ENCODE assay signal across 16 cellular contexts in genomic region chr15:63842626-63843025, GRCh38. TPM values are rescaled to one million over a fixed set of nuclear protein-coding genes. Genes with fewer than 3 reads are reported as not detected.
DNase-seq lines count a peak whose midpoint lies in the region; ATAC-seq, FAIRE-seq and TF ChIP-seq lines count a peak whose summit lies in the region.
"Had no signal": no experiment of that assay in that cellular context is flagged by ENCODE, and none has a peak within 500 bp of the region (broad histone marks: within the 10 kb centered on the region; RNA-seq: fewer than 3 reads in every experiment).

No MANE protein-coding gene starts in this region.

- no TSS peak for BruUV-seq in GM12878 (replicated peaks; lab: Mats Ljungman, UMichigan)

- no peak for TF ChIP-seq RAD21 in GM12878 (IDR thresholded peaks at IDR 0.05; ENCODE audit: insufficient read depth, low read depth, low read length)

- no peak overlapping the region for H3K4me3 ChIP-seq in GM12878
- H3K4me3 ChIP-seq in naive thymus-derived CD4-positive, alpha-beta T cell (ENCODE audit: low read length) = no peak overlapping the region
- H3K4me3 ChIP-seq: GM23248, thoracic aorta had no signal

- H3K9me3 Mint-ChIP-seq in natural killer cell = no peaks in the 10 kb centered on the region
- H3K9me3 Mint-ChIP-seq in natural killer cell treated with Interleukin-12 subunit alpha and Interleukin-12 subunit beta and Interleukin-15 and Interleukin-18, amount 100 ng/mL, for 72 hours = no peaks in the 10 kb centered on the region
- H3K9me3 Mint-ChIP-seq in naive thymus-derived CD4-positive, alpha-beta T cell = peaks cover 0 to 7% (median 0%) of the 10 kb centered on the region in 11 donors

- no peak overlapping the region for H2AFZ ChIP-seq in GM12878 (ENCODE audit: control insufficient read depth, low read depth, low read length)
- H2AFZ ChIP-seq: GM23248 had no signal

- peak overlapping the region; percentile 57 for H3K4me2 ChIP-seq in GM12878 (ENCODE audit: control insufficient read depth, insufficient read depth)

- H3K4me3 Mint-ChIP-seq in natural killer cell = no peak overlapping the region
- no peak overlapping the region for H3K4me3 Mint-ChIP-seq in natural killer cell treated with Interleukin-12 subunit alpha and Interleukin-12 subunit beta and Interleukin-15 and Interleukin-18, amount 100 ng/mL, for 72 hours
- peak overlapping the region in 2 of 10 donors; percentile 45 to 66 for H3K4me3 Mint-ChIP-seq in naive thymus-derived CD4-positive, alpha-beta T cell
- H3K4me3 Mint-ChIP-seq: activated CD8-positive, alpha-beta T cell treated with anti-CD3 and anti-CD28 coated beads, Interleukin-2, amount 10 ng/mL, durations not matched to agents 7 days and 5 days; activated naive CD8-positive, alpha-beta T cell treated with anti-CD3 and anti-CD28 coated beads for 36 hours had no signal

- WGBS in GM12878 (ENCODE audit: insufficient coverage, insufficient replicate concordance, low lambda C conversion rate, missing lambda C conversion rate) = 88% methylated on average over 2 of the region's 2 CpGs

- in situ Hi-C loops in GM12878 (cut with MboI) = no loop called here

- CTCF ChIA-PET in GM12878 (lab: Yijun Ruan, JAX) = interaction anchor here (0.9 to 1.9 kb wide), 13 partner anchors 12 to 223 kb away, joined by 3 to 8 read pairs (median 4); partner anchors contain the start of gene DAPK2
- CTCF ChIA-PET in naive thymus-derived CD4-positive, alpha-beta T cell (lab: Charles Lee) = interaction anchor here (1.5 kb wide), 1 partner anchor 17 kb away, joined by 4 read pairs; no protein-coding TSS in a partner anchor

- no peak for FAIRE-seq in GM12878 (lab: Jason Lieb, UNC)
- no peak for FAIRE-seq in HTR-8/SVneo (lab: Jason Lieb, UNC)

- H3K27me3 ChIP-seq in GM12878 (replicated peaks in 1 of 2; ENCODE audit: control insufficient read depth in 2 of 2, insufficient read depth in 2 of 2, low read length in 1 of 2) = no peaks in the 10 kb centered on the region
- no peaks in the 10 kb centered on the region for H3K27me3 ChIP-seq in naive thymus-derived CD4-positive, alpha-beta T cell (ENCODE audit: control insufficient read depth in 2 of 2, insufficient read depth in 2 of 2, low read length in 2 of 2)

- POLR2A ChIA-PET in GM12878 (lab: Charles Lee) = interaction anchor here (0.9 to 3.0 kb wide), 7 partner anchors 10 to 248 kb away, joined by 3 to 15 read pairs (median 5); partner anchors contain the start of gene HERC1
- POLR2A ChIA-PET in naive thymus-derived CD4-positive, alpha-beta T cell (lab: Charles Lee) = interaction anchor here (0.9 to 2.4 kb wide), 2 partner anchors 9 to 14 kb away, joined by 4 to 10 read pairs; partner anchors contain the start of gene HERC1

- H3K9ac ChIP-seq in GM12878 (ENCODE audit: control insufficient read depth, insufficient read depth, low read length) = no peak overlapping the region
- H3K9ac ChIP-seq: GM23248 had no signal

- H3K36me3 ChIP-seq in GM12878 (ENCODE audit: control insufficient read depth in 2 of 2, insufficient read depth in 2 of 2, low read length in 1 of 2) = no peaks in the 10 kb centered on the region
- no peaks in the 10 kb centered on the region for H3K36me3 ChIP-seq in naive thymus-derived CD4-positive, alpha-beta T cell (ENCODE audit: control insufficient read depth in 2 of 3, insufficient read depth in 3 of 3, low read length in 3 of 3)
- H3K36me3 ChIP-seq: thoracic aorta, WERI-Rb-1 had no signal

- peaks cover 10% of the 10 kb centered on the region for H3K4me1 ChIP-seq in GM12878 (ENCODE audit: control insufficient read depth, insufficient read depth, low read length)
- H3K4me1 ChIP-seq in naive thymus-derived CD4-positive, alpha-beta T cell (ENCODE audit: control insufficient read depth in 2 of 2, insufficient read depth in 2 of 2, low read length in 2 of 2) = peaks cover 5 to 17% of the 10 kb centered on the region in 2 donors

- peaks cover 5 to 6% of the 10 kb centered on the region in 2 donors for H3K4me1 Mint-ChIP-seq in natural killer cell
- peaks cover 4 to 7% of the 10 kb centered on the region in 2 donors for H3K4me1 Mint-ChIP-seq in natural killer cell treated with Interleukin-12 subunit alpha and Interleukin-12 subunit beta and Interleukin-15 and Interleukin-18, amount 100 ng/mL, for 72 hours (ENCODE audit: low read depth in 2 of 2)
- peaks cover 0 to 25% (median 19%) of the 10 kb centered on the region in 7 donors for H3K4me1 Mint-ChIP-seq in naive thymus-derived CD4-positive, alpha-beta T cell

- intact Hi-C loops in natural killer cell (cut with micrococcal nuclease) (no loop called here), GM12878 (cut with micrococcal nuclease; ENCODE audit: unreplicated experiment) (no loop called here)
- intact Hi-C loops in naive thymus-derived CD4-positive, alpha-beta T cell (cut with micrococcal nuclease) = loop anchor here (1.0 kb wide), 3 partner anchors 8 to 49 kb away; no protein-coding TSS in a partner anchor

- SMC1A ChIA-PET in GM12878 (lab: Charles Lee; ENCODE audit: uncharacterized antibody, unreplicated experiment) = interaction anchor here (0.8 to 3.6 kb wide), 19 partner anchors 10 to 176 kb away, joined by 3 to 28 read pairs (median 5); no protein-coding TSS in a partner anchor

- DNase-seq in natural killer cell = no peak
- no peak for DNase-seq in natural killer cell treated with Interleukin-12 subunit alpha and Interleukin-12 subunit beta and Interleukin-15 and Interleukin-18, amount 100 ng/mL, for 72 hours (ENCODE audit: low spot score)
- DNase-seq in GM12878 (ENCODE audit: low read depth, low spot score) = no peak
- DNase-seq in naive thymus-derived CD4-positive, alpha-beta T cell = no peak
- no peak for DNase-seq in NCI-H1436 (lab: John Stamatoyannopoulos, UW)
- DNase-seq in GDM1 (lab: John Stamatoyannopoulos, UW) = no peak
- DNase-seq in HTR-8/SVneo (ENCODE audit: insufficient read length, low spot score) = no peak
- DNase-seq: activated CD8-positive, alpha-beta T cell treated with anti-CD3 and anti-CD28 coated beads, Interleukin-2, amount 10 ng/mL, durations not matched to agents 7 days and 5 days; activated naive CD8-positive, alpha-beta T cell treated with anti-CD3 and anti-CD28 coated beads for 36 hours; islet precursor cell; midbrain; NCI-H510A treated with DMSO at 0.1 percent for 48 hours; stimulated activated CD4-positive, alpha-beta T cell treated with anti-CD3 and anti-CD28 coated beads, Interleukin-15, amount 100 ng/mL, for 24 hours; WERI-Rb-1 had no signal

- no peak for TF ChIP-seq CTCF in natural killer cell (IDR thresholded peaks at IDR 0.05)
- TF ChIP-seq CTCF in GM12878 (IDR thresholded peaks at IDR 0.05 in 2 of 3, conservative IDR thresholded peaks at IDR 0.05 in 1 of 3; ENCODE audit: control insufficient read depth in 2 of 3, extremely low read depth in 1 of 3, insufficient read depth in 1 of 3, low read depth in 3 of 3, low read length in 3 of 3) = no peak

- no peak for TF ChIP-seq EP300 in GM12878 (IDR thresholded peaks at IDR 0.05; ENCODE audit: borderline replicate concordance in 1 of 2, control insufficient read depth in 1 of 2, low read depth in 2 of 2, low read length in 2 of 2)

- H4K20me1 ChIP-seq in GM12878 (ENCODE audit: control insufficient read depth, insufficient read depth) = no peaks in the 10 kb centered on the region

- peak overlapping the region; percentile 62 for H3K27ac ChIP-seq in GM12878 (ENCODE audit: control insufficient read depth, insufficient read depth)
- H3K27ac ChIP-seq in naive thymus-derived CD4-positive, alpha-beta T cell (ENCODE audit: low read depth, low read length) = peak overlapping the region; percentile 48
- H3K27ac ChIP-seq: GM23248, thoracic aorta, WERI-Rb-1 had no signal

- H3K27me3 Mint-ChIP-seq in natural killer cell (ENCODE audit: low read depth in 2 of 2) = no peaks in the 10 kb centered on the region
- H3K27me3 Mint-ChIP-seq in natural killer cell treated with Interleukin-12 subunit alpha and Interleukin-12 subunit beta and Interleukin-15 and Interleukin-18, amount 100 ng/mL, for 72 hours = no peaks in the 10 kb centered on the region
- H3K27me3 Mint-ChIP-seq in naive thymus-derived CD4-positive, alpha-beta T cell = peaks cover 0 to 18% (median 0%) of the 10 kb centered on the region in 5 donors

- no peak for TF ChIP-seq POLR2A in GM12878 (IDR thresholded peaks at IDR 0.05; ENCODE audit: low read depth, low read length)

- H3K9me3 ChIP-seq in GM12878 (replicated peaks; ENCODE audit: control insufficient read depth, insufficient read depth, low read length) = peaks cover 6% of the 10 kb centered on the region; the same call in 2 of the 3 replicates
- H3K9me3 ChIP-seq in naive thymus-derived CD4-positive, alpha-beta T cell (ENCODE audit: control insufficient read depth in 2 of 3, low read length in 3 of 3) = no peaks in the 10 kb centered on the region
- H3K9me3 ChIP-seq: thoracic aorta had no signal

- H3K36me3 Mint-ChIP-seq in natural killer cell = no peaks in the 10 kb centered on the region
- H3K36me3 Mint-ChIP-seq in natural killer cell treated with Interleukin-12 subunit alpha and Interleukin-12 subunit beta and Interleukin-15 and Interleukin-18, amount 100 ng/mL, for 72 hours = no peaks in the 10 kb centered on the region
- peaks cover 0 to 10% (median 9%) of the 10 kb centered on the region in 5 donors for H3K36me3 Mint-ChIP-seq in naive thymus-derived CD4-positive, alpha-beta T cell
- H3K36me3 Mint-ChIP-seq: activated naive CD8-positive, alpha-beta T cell treated with anti-CD3 and anti-CD28 coated beads for 36 hours had no signal

- no peaks in the 10 kb centered on the region for H3K79me2 ChIP-seq in GM12878 (ENCODE audit: control insufficient read depth, insufficient read depth, low read length)

- RAD21 ChIA-PET in GM12878 (lab: Charles Lee; ENCODE audit: unreplicated experiment) = interaction anchor here (0.8 to 4.8 kb wide), 14 partner anchors 10 to 199 kb away, joined by 3 to 22 read pairs (median 5); no protein-coding TSS in a partner anchor

- H3K27ac Mint-ChIP-seq in natural killer cell = peak overlapping the region; percentile 57 to 61
- H3K27ac Mint-ChIP-seq in natural killer cell treated with Interleukin-12 subunit alpha and Interleukin-12 subunit beta and Interleukin-15 and Interleukin-18, amount 100 ng/mL, for 72 hours = no peak overlapping the region
- H3K27ac Mint-ChIP-seq in naive thymus-derived CD4-positive, alpha-beta T cell = peak overlapping the region; percentile 25 to 92 (median 83)
- H3K27ac Mint-ChIP-seq: activated naive CD8-positive, alpha-beta T cell treated with anti-CD3 and anti-CD28 coated beads for 36 hours had no signal

- ATAC-seq in natural killer cell (no peak), GM12878 (no peak; the same call in 1 of the 3 replicates)
- no peak for ATAC-seq in natural killer cell treated with Interleukin-12 subunit alpha and Interleukin-12 subunit beta and Interleukin-15 and Interleukin-18, amount 100 ng/mL, for 72 hours
- ATAC-seq in naive thymus-derived CD4-positive, alpha-beta T cell = no peak

RNA-seq across cellular contexts. Expression of gene HERC1, which starts 8.9 kb away (rescaled TPM):
- total RNA-seq in natural killer cell = 100 to 1,000 TPM; 219 to 259 (median 258) TPM
- total RNA-seq in natural killer cell treated with Interleukin-12 subunit alpha and Interleukin-12 subunit beta and Interleukin-15 and Interleukin-18, amount 100 ng/mL, for 72 hours = 100 to 1,000 TPM in 1 of 2 donors, 10 to 100 TPM in 1; 97.9 to 142 TPM
- total RNA-seq in GM12878 (2013; cell fraction: nucleolus; rRNA removed) = 561 and 573 TPM in 2 replicates
- 80.5 and 83.3 TPM in 2 replicates for total RNA-seq in GM12878 (2014; rRNA removed)
- total RNA-seq in GM12878 (2014; rRNA removed; fragmentation: Illumina TruSeq; extraction: Trizol) = 62.3 and 68.2 TPM in 2 replicates
- total RNA-seq in GM12878 (2021) = 73.4 and 78.6 TPM in 2 replicates
- 23.1 TPM for polyA plus RNA-seq in GM12878 (2011; ENCODE audit: low read depth)
- 28.8 and 38.2 TPM in 2 replicates for polyA plus RNA-seq in GM12878 (2011; rRNA removed)
- 44.2 and 56.0 TPM in 2 replicates for polyA plus RNA-seq in GM12878 (2011; cell fraction: cytosol; rRNA removed)
- polyA plus RNA-seq in GM12878 (2011; cell fraction: nucleus; rRNA removed) = 133 TPM in 2 replicates
- polyA plus RNA-seq in GM12878 (2012) = 37.2 and 52.5 TPM in 2 replicates
- polyA plus RNA-seq in GM12878 (2014; fragmentation: Illumina TruSeq; extraction: Trizol) = 56.2 and 59.5 TPM in 2 replicates
- polyA plus RNA-seq in GM12878 (2014; fragmentation: Nextera tagmentation; extraction: Ambion mirVana) = 10 to 100 TPM; 11.3 to 21.1 TPM
- polyA plus RNA-seq in GM12878 (2014; rRNA removed) = 53.8 and 55.0 TPM in 2 replicates
- 10 to 100 TPM; 28.9 to 29.4 TPM for polyA plus RNA-seq in GM12878 (2016; fragmentation: Nextera tagmentation; extraction: Ambion mirVana)
- 113 and 115 TPM in 2 replicates for polyA minus RNA-seq in GM12878 (2011; rRNA and poly(A)+ RNA removed)
- 43.2 and 52.2 TPM in 2 replicates for polyA minus RNA-seq in GM12878 (2011; cell fraction: cytosol; rRNA and poly(A)+ RNA removed)
- 70.1 and 128 TPM in 2 replicates for polyA minus RNA-seq in GM12878 (2011; cell fraction: nucleus; rRNA and poly(A)+ RNA removed)
- 100 to 1,000 TPM; 121 to 244 (median 172) TPM for total RNA-seq in naive thymus-derived CD4-positive, alpha-beta T cell
- 10 to 100 TPM; 37.8 to 45.7 TPM for polyA plus RNA-seq in naive thymus-derived CD4-positive, alpha-beta T cell

Comparison
In these comparisons a context has a peak if more than half of its experiments do, and no peak if none do; other contexts are left out.
1. H3K27ac Mint-ChIP-seq: peak in natural killer cell (2 of 2) and naive thymus-derived CD4-positive, alpha-beta T cell (9 of 9); none in natural killer cell treated with Interleukin-12 subunit alpha and Interleukin-12 subunit beta and Interleukin-15 and Interleukin-18, amount 100 ng/mL, for 72 hours (0 of 2).
2. intact Hi-C loops: an anchor here in naive thymus-derived CD4-positive, alpha-beta T cell (1.0 kb wide); none called in natural killer cell and GM12878.